25 cellular contexts compared by ENCODE assay signal in genomic region chr2:10046899-10047298, GRCh38. TPM values are rescaled to one million over a fixed set of nuclear protein-coding genes. Genes with fewer than 3 reads are reported as not detected.
A peak's percentile ranks its signal among the peaks of the same experiment; 100 is the strongest.
DNase-seq lines count a peak whose midpoint lies in the region; ATAC-seq and TF ChIP-seq lines count a peak whose summit lies in the region.
"Had no signal": no experiment of that assay in that cellular context is flagged by ENCODE, and none has a peak within 500 bp of the region (broad histone marks: within the 10 kb centered on the region; RNA-seq: fewer than 3 reads in every experiment).

No MANE protein-coding gene starts in this region.

- H3K36me3 Mint-ChIP-seq in CD4-positive, alpha-beta memory T cell, result peaks cover 16 to 37% of the 10 kb centered on the region in 2 donors
- H3K36me3 Mint-ChIP-seq in central memory CD8-positive, alpha-beta T cell (ENCODE audit: insufficient read depth), result peaks cover 28% of the 10 kb centered on the region
- H3K36me3 Mint-ChIP-seq in nephron (ENCODE audit: low read depth), result peaks cover 28% of the 10 kb centered on the region

- peak overlapping the region in 1 of 8 donors; percentile 35 for H3K4me3 Mint-ChIP-seq in CD4-positive, alpha-beta memory T cell
- H3K4me3 Mint-ChIP-seq in central memory CD8-positive, alpha-beta T cell, result no peak overlapping the region
- peak overlapping the region in 2 of 3 experiments; percentile 3 to 16 for H3K4me3 Mint-ChIP-seq in nephron
- H3K4me3 Mint-ChIP-seq: CD8-positive, alpha-beta T cell; memory B cell had no signal

- TF ChIP-seq POLR2A in breast epithelium (IDR thresholded peaks at IDR 0.05), result no peak

- peak overlapping the region in 6 of 7 donors; percentile 29 to 98 (median 83) for H3K27ac Mint-ChIP-seq in CD4-positive, alpha-beta memory T cell
- peak overlapping the region; percentile 35 for H3K27ac Mint-ChIP-seq in central memory CD8-positive, alpha-beta T cell (ENCODE audit: low read depth)
- peak overlapping the region; percentile 2 to 50 (median 12) for H3K27ac Mint-ChIP-seq in nephron
- H3K27ac Mint-ChIP-seq: activated naive CD4-positive, alpha-beta T cell treated with anti-CD3 and anti-CD28 coated beads, Interleukin-2, amount 50 U/mL, for 72 hours; CD8-positive, alpha-beta T cell had no signal

- DNase-seq in CD4-positive, alpha-beta memory T cell, result no peak
- DNase-seq in central memory CD8-positive, alpha-beta T cell (ENCODE audit: low spot score in 2 of 2), result no peak
- DNase-seq in breast epithelium (ENCODE audit: low spot score in 2 of 2), result no peak
- no peak for DNase-seq in amygdala (lab: John Stamatoyannopoulos, UW)
- no peak for DNase-seq in stimulated activated CD8-positive, alpha-beta memory T cell treated with anti-CD3 and anti-CD28 coated beads, Interleukin-4, amount 100 ng/mL, for 48 hours
- DNase-seq: activated CD4-positive, alpha-beta T cell treated with anti-CD3 and anti-CD28 coated beads, Interleukin-2, amount 50 U/mL, for 1 hour; CD8-positive, alpha-beta T cell; DMS153; effector memory CD8-positive, alpha-beta T cell; gastrocnemius medialis; NCI-H1436 treated with DMSO at 0.1 percent for 48 hours; NCI-H510A; NK-92 treated with Interleukin-12 subunit alpha and Interleukin-12 subunit beta, amount 100 ng/mL, for 24 hours; stimulated activated CD4-positive, alpha-beta T cell treated with anti-CD3 and anti-CD28 coated beads, Interleukin-1b, Interleukin-23, amount 100 ng/mL, for 48 hours; stimulated activated naive CD8-positive, alpha-beta T cell treated with anti-CD3 and anti-CD28 coated beads, Interleukin-15, Interleukin-2, amounts not matched to agents 100 U/mL and 50 U/mL, for 24 hours; T-helper 2 cell; upper lobe of left lung had no signal

- TF ChIP-seq CTCF in nephron (IDR thresholded peaks at IDR 0.05; ENCODE audit: unreplicated experiment in 3 of 3), result no peak
- no peak for TF ChIP-seq CTCF in breast epithelium (IDR thresholded peaks at IDR 0.05)

- peaks cover 21% of the 10 kb centered on the region for H3K4me1 ChIP-seq in CD4-positive, alpha-beta memory T cell (ENCODE audit: insufficient read depth, low read length)
- H3K4me1 ChIP-seq in subcutaneous abdominal adipose tissue (ENCODE audit: control insufficient read depth in 5 of 5, insufficient read depth in 5 of 5, low read length in 5 of 5), result peaks cover 0 to 67% (median 61%) of the 10 kb centered on the region in 5 donors
- H3K4me1 ChIP-seq in breast epithelium, result no peaks in the 10 kb centered on the region

- peaks cover 10% of the 10 kb centered on the region for H3K36me3 ChIP-seq in CD4-positive, alpha-beta memory T cell (ENCODE audit: insufficient read depth, low read length)
- H3K36me3 ChIP-seq in subcutaneous abdominal adipose tissue (ENCODE audit: control insufficient read depth in 5 of 5, insufficient read depth in 5 of 5, low read length in 5 of 5) (peaks cover 0 to 52% (median 43%) of the 10 kb centered on the region in 5 donors), breast epithelium (no peaks in the 10 kb centered on the region)

- H3K9me3 Mint-ChIP-seq in CD4-positive, alpha-beta memory T cell, result peaks cover 0 to 2% (median 0%) of the 10 kb centered on the region in 8 donors
- no peaks in the 10 kb centered on the region for H3K9me3 Mint-ChIP-seq in central memory CD8-positive, alpha-beta T cell
- no peaks in the 10 kb centered on the region for H3K9me3 Mint-ChIP-seq in nephron
- H3K9me3 Mint-ChIP-seq: activated naive CD4-positive, alpha-beta T cell treated with anti-CD3 and anti-CD28 coated beads, Interleukin-2, amount 50 U/mL, for 72 hours; CD8-positive, alpha-beta T cell; effector memory CD8-positive, alpha-beta T cell; memory B cell had no signal

- intact Hi-C loops in CD4-positive, alpha-beta memory T cell (cut with micrococcal nuclease), result loop anchor here (10.0 kb wide), 1 partner anchor 622 kb away; the partner anchor contains the start of genes CPSF3 and ITGB1BP1
- intact Hi-C loops in breast epithelium (cut with DNase I; ENCODE audit: low total_unique reads), result loop anchor here (10.0 kb wide), 2 partner anchors 242 to 492 kb away; partner anchors contain the start of gene ADAM17

- H3K9ac ChIP-seq in subcutaneous abdominal adipose tissue (ENCODE audit: low read length in 5 of 5), result no peak overlapping the region
- H3K9ac ChIP-seq: KMS-11 had no signal

- ATAC-seq in central memory CD8-positive, alpha-beta T cell (replicated peaks; ENCODE audit: extremely low read depth, poor library complexity, severe bottlenecking), result no peak
- ATAC-seq: activated naive CD4-positive, alpha-beta T cell treated with anti-CD3 and anti-CD28 coated beads, Interleukin-2, amount 50 U/mL, for 72 hours; CD8-positive, alpha-beta T cell; effector memory CD8-positive, alpha-beta T cell; esophagus mucosa; gastrocnemius medialis; HCT116; stimulated activated naive CD8-positive, alpha-beta T cell treated with anti-CD3 and anti-CD28 coated beads, Interleukin-15, Interleukin-2, amounts not matched to agents 100 U/mL and 50 U/mL, for 24 hours had no signal

- POLR2A ChIA-PET in CD4-positive, alpha-beta memory T cell (lab: Charles Lee; ENCODE audit: partially characterized antibody), result interaction anchor here (0.8 to 6.9 kb wide), 5 partner anchors 12 to 233 kb away, joined by 3 to 72 read pairs (median 4); partner anchors contain the start of gene TAF1B

- H3K4me3 ChIP-seq in CD4-positive, alpha-beta memory T cell (ENCODE audit: low read length in 2 of 2), result no peak overlapping the region
- no peak overlapping the region for H3K4me3 ChIP-seq in subcutaneous abdominal adipose tissue (ENCODE audit: low read depth in 1 of 5, low read length in 5 of 5)
- no peak overlapping the region for H3K4me3 ChIP-seq in breast epithelium
- H3K4me3 ChIP-seq: gastrocnemius medialis, upper lobe of left lung had no signal

- no peaks in the 10 kb centered on the region for H3K27me3 Mint-ChIP-seq in CD4-positive, alpha-beta memory T cell
- H3K27me3 Mint-ChIP-seq in central memory CD8-positive, alpha-beta T cell, result no peaks in the 10 kb centered on the region
- H3K27me3 Mint-ChIP-seq in nephron (ENCODE audit: low read depth), result peaks cover 4% of the 10 kb centered on the region
- H3K27me3 Mint-ChIP-seq: effector memory CD8-positive, alpha-beta T cell; memory B cell had no signal

- H3K9me3 ChIP-seq in CD4-positive, alpha-beta memory T cell (ENCODE audit: control insufficient read depth in 1 of 2, low read length in 2 of 2), result no peaks in the 10 kb centered on the region
- H3K9me3 ChIP-seq in subcutaneous abdominal adipose tissue (ENCODE audit: control insufficient read depth in 5 of 5, low read length in 5 of 5) (no peaks in the 10 kb centered on the region), breast epithelium (no peaks in the 10 kb centered on the region)
- H3K9me3 ChIP-seq: gastrocnemius medialis, upper lobe of left lung had no signal

- H3K27me3 ChIP-seq in CD4-positive, alpha-beta memory T cell (ENCODE audit: insufficient read depth, low read length), result no peaks in the 10 kb centered on the region
- no peaks in the 10 kb centered on the region for H3K27me3 ChIP-seq in subcutaneous abdominal adipose tissue (ENCODE audit: control insufficient read depth in 5 of 5, insufficient read depth in 4 of 5, low read length in 5 of 5)
- H3K27me3 ChIP-seq in breast epithelium, result no peaks in the 10 kb centered on the region
- H3K27me3 ChIP-seq: gastrocnemius medialis, upper lobe of left lung had no signal

- CTCF ChIA-PET in CD4-positive, alpha-beta memory T cell (lab: Charles Lee; ENCODE audit: partially characterized antibody), result interaction anchor here (1.2 to 13.1 kb wide), 12 partner anchors 10 to 904 kb away, joined by 3 to 431 read pairs (median 9); no protein-coding TSS in a partner anchor

- peaks cover 18 to 46% (median 26%) of the 10 kb centered on the region in 4 donors for H3K4me1 Mint-ChIP-seq in CD4-positive, alpha-beta memory T cell
- H3K4me1 Mint-ChIP-seq in central memory CD8-positive, alpha-beta T cell, result peaks cover 14% of the 10 kb centered on the region
- peaks cover 37% of the 10 kb centered on the region for H3K4me1 Mint-ChIP-seq in nephron

- no peak overlapping the region for H3K27ac ChIP-seq in CD4-positive, alpha-beta memory T cell (ENCODE audit: low read depth, low read length)
- H3K27ac ChIP-seq in subcutaneous abdominal adipose tissue (ENCODE audit: low read depth, low read length) (peak overlapping the region; percentile 57), breast epithelium (no peak overlapping the region)
- H3K27ac ChIP-seq: KMS-11, VCaP had no signal

RNA-seq across cellular contexts. Expression of gene KLF11, which starts 3.5 kb away (rescaled TPM):
- 1 to 10 TPM; 7.0 TPM for total RNA-seq in CD4-positive, alpha-beta memory T cell
- polyA plus RNA-seq in CD4-positive, alpha-beta memory T cell, result 1 to 10 TPM; 8.8 to 9.8 TPM
- 10 to 100 TPM; 22.0 to 27.5 (median 22.2) TPM for total RNA-seq in breast epithelium

RNA-seq across cellular contexts. Expression of gene CYS1, which starts 33.3 kb away (rescaled TPM):
- total RNA-seq in CD4-positive, alpha-beta memory T cell, result not detected
- not detected for polyA plus RNA-seq in CD4-positive, alpha-beta memory T cell
- total RNA-seq in breast epithelium, result 1 to 10 TPM; 1.3 to 2.4 (median 1.6) TPM
- total RNA-seq: activated naive CD4-positive, alpha-beta T cell treated with anti-CD3 and anti-CD28 coated beads, Interleukin-2, amount 50 U/mL, for 72 hours; CD8-positive, alpha-beta T cell had no signal

Comparison
In these comparisons a context has a peak if more than half of its experiments do, and no peak if none do; other contexts are left out.
1. H3K27ac Mint-ChIP-seq: peak in every context shown above with its lines; median percentile 83 in CD4-positive, alpha-beta memory T cell; 35 in central memory CD8-positive, alpha-beta T cell; 12 in nephron.